1 cellular context compared by ENCODE assay signal in genomic region chr18:58584219-58585127, GRCh38.
TF ChIP-seq lines count a peak whose summit lies in the region.

No MANE protein-coding gene starts in this region.

TF ChIP-seq in H1, 55 proteins besides CTCF, POLR2A, EP300 and RAD21 (continued from another document):
- TF ChIP-seq CHD7 (IDR thresholded peaks at IDR 0.05; ENCODE audit: insufficient replicate concordance, low read length) (peak; percentile 80), CTBP2 (IDR thresholded peaks at IDR 0.05; ENCODE audit: borderline replicate concordance, insufficient read depth, insufficient read length, low read length) (no peak), ASH2L (IDR thresholded peaks at IDR 0.05; ENCODE audit: low read length) (peak; percentile 20), RFX5 (IDR thresholded peaks at IDR 0.05; ENCODE audit: borderline replicate concordance, low read depth, low read length) (no peak), NANOG (IDR thresholded peaks at IDR 0.05; ENCODE audit: insufficient read depth, low read depth, low read length, poor library complexity, severe bottlenecking) (peak; percentile 90), HDAC2 (IDR thresholded peaks at IDR 0.05; ENCODE audit: borderline replicate concordance in 1 of 2, low read depth in 2 of 2, low read length in 2 of 2) (peak; percentile 36 to 40; a peak in 1 of 4 replicates), MAX (IDR thresholded peaks at IDR 0.05) (peak; percentile 30; the same call in 1 of the 2 replicates), RXRA (IDR thresholded peaks at IDR 0.05; ENCODE audit: insufficient read depth, low read depth, low read length) (no peak), RBBP5 (IDR thresholded peaks at IDR 0.05; ENCODE audit: borderline replicate concordance, low read depth, low read length) (no peak), YY1 (IDR thresholded peaks at IDR 0.05; ENCODE audit: low read depth, low read length) (0 out of 2 replicates have a peak, but pooled peaks have one; percentile 52), KDM1A (IDR thresholded peaks at IDR 0.05; ENCODE audit: borderline replicate concordance, low read length) (no peak), SIN3A (conservative IDR thresholded peaks at IDR 0.05 in 1 of 2, IDR thresholded peaks at IDR 0.05 in 1 of 2; ENCODE audit: low read depth in 1 of 2, low read length in 2 of 2) (0 out of 4 replicates have a peak, but pooled peaks of 1 of the 2 experiments have one; percentile 33), CBX5 (IDR thresholded peaks at IDR 0.05; ENCODE audit: low read depth, low read length) (no peak), BCL11A (IDR thresholded peaks at IDR 0.05; ENCODE audit: low read depth in 2 of 2, low read length in 2 of 2) (peak in 1 of 2 experiments; percentile 41), TEAD4 (IDR thresholded peaks at IDR 0.05; ENCODE audit: low read depth, low read length) (peak; percentile 96)
